1 cellular context compared by ENCODE assay signal in genomic region chr18:79679552-79680099, GRCh38.
TF ChIP-seq lines count a peak whose summit lies in the region.

A gene with protein sequence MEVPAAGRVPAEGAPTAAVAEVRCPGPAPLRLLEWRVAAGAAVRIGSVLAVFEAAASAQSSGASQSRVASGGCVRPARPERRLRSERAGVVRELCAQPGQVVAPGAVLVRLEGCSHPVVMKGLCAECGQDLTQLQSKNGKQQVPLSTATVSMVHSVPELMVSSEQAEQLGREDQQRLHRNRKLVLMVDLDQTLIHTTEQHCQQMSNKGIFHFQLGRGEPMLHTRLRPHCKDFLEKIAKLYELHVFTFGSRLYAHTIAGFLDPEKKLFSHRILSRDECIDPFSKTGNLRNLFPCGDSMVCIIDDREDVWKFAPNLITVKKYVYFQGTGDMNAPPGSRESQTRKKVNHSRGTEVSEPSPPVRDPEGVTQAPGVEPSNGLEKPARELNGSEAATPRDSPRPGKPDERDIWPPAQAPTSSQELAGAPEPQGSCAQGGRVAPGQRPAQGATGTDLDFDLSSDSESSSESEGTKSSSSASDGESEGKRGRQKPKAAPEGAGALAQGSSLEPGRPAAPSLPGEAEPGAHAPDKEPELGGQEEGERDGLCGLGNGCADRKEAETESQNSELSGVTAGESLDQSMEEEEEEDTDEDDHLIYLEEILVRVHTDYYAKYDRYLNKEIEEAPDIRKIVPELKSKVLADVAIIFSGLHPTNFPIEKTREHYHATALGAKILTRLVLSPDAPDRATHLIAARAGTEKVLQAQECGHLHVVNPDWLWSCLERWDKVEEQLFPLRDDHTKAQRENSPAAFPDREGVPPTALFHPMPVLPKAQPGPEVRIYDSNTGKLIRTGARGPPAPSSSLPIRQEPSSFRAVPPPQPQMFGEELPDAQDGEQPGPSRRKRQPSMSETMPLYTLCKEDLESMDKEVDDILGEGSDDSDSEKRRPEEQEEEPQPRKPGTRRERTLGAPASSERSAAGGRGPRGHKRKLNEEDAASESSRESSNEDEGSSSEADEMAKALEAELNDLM (plus strand): TSS chr18:79679803. CDS start chr18:79679948, 145 bp downstream.

TF ChIP-seq in K562, 482 proteins besides CTCF, POLR2A, EP300 and RAD21 (continued from another document):
- TF ChIP-seq, protein P1, sequence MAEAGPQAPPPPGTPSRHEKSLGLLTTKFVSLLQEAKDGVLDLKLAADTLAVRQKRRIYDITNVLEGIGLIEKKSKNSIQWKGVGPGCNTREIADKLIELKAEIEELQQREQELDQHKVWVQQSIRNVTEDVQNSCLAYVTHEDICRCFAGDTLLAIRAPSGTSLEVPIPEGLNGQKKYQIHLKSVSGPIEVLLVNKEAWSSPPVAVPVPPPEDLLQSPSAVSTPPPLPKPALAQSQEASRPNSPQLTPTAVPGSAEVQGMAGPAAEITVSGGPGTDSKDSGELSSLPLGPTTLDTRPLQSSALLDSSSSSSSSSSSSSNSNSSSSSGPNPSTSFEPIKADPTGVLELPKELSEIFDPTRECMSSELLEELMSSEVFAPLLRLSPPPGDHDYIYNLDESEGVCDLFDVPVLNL (CRISPR knock-in tag; IDR thresholded peaks at IDR 0.05; ENCODE audit: low read depth), result no peak
- TF ChIP-seq ARID2 (IDR thresholded peaks at IDR 0.05), result no peak
- TF ChIP-seq PHF20 (IDR thresholded peaks at IDR 0.05; ENCODE audit: partially characterized antibody), result peak; percentile 68
- peak; percentile 98 for TF ChIP-seq ATF1 (CRISPR knock-in tag; IDR thresholded peaks at IDR 0.05)
- TF ChIP-seq ATF1 (tag; IDR thresholded peaks at IDR 0.05), result peak; percentile 100
TF ChIP-seq in K562: peak in this region for 70.
